Comparison of ENCODE assay signal across 24 cellular contexts in genomic region chr3:186237915-186238314, GRCh38.
"Had no signal": no experiment of that assay in that cellular context is flagged by ENCODE, and none has a peak within 500 bp of the region (broad histone marks: within the 10 kb centered on the region; RNA-seq: fewer than 3 reads in every experiment).

No MANE protein-coding gene starts in this region.

- H3K27ac Mint-ChIP-seq: naive thymus-derived CD4-positive, alpha-beta T cell; nephron; neural progenitor cell; progenitor cell of endocrine pancreas; stimulated activated effector memory CD8-positive, alpha-beta T cell treated with anti-CD3 and anti-CD28 coated beads, Interleukin-12 subunit alpha, Interleukin-12 subunit beta, amount 100 ng/mL, for 72 hours had no signal

- H3K27me3 ChIP-seq: dorsolateral prefrontal cortex, gastrocnemius medialis, right atrium auricular region, stomach had no signal

- ATAC-seq: gastrocnemius medialis; naive thymus-derived CD4-positive, alpha-beta T cell; sciatic nerve; stimulated activated effector memory CD8-positive, alpha-beta T cell treated with anti-CD3 and anti-CD28 coated beads, Interleukin-12 subunit alpha, Interleukin-12 subunit beta, amount 100 ng/mL, for 72 hours had no signal

- H3K4me2 ChIP-seq: neural progenitor cell, smooth muscle cell had no signal

- H3K4me3 Mint-ChIP-seq: nephron; neural progenitor cell; stimulated activated effector memory CD8-positive, alpha-beta T cell treated with anti-CD3 and anti-CD28 coated beads, Interleukin-12 subunit alpha, Interleukin-12 subunit beta, amount 100 ng/mL, for 72 hours had no signal

- H3K79me2 ChIP-seq: parathyroid adenoma had no signal

- H3K27ac ChIP-seq: neural progenitor cell, parathyroid adenoma, thyroid gland had no signal

- DNase-seq: dorsolateral prefrontal cortex; effector CD4-positive, alpha-beta T cell; foreskin fibroblast; gastrocnemius medialis; mesenchymal stem cell; midbrain; naive thymus-derived CD4-positive, alpha-beta T cell; stimulated activated CD4-positive, alpha-beta T cell treated with anti-CD3 and anti-CD28 coated beads, Interleukin-12 subunit alpha, Interleukin-12 subunit beta, amount 100 ng/mL, for 4 hours; stimulated activated CD4-positive, alpha-beta T cell treated with anti-CD3 and anti-CD28 coated beads, Interleukin-1b, Interleukin-23, amount 100 ng/mL, for 48 hours; stimulated activated CD4-positive, alpha-beta T cell treated with anti-CD3 and anti-CD28 coated beads, Interleukin-4, amount 100 ng/mL, for 24 hours; stimulated activated naive CD4-positive, alpha-beta T cell treated with Interleukin-2 at 50 U/mL for 16 hours; stomach; thyroid gland; trophoblast cell had no signal

- H3K9me3 Mint-ChIP-seq: naive thymus-derived CD4-positive, alpha-beta T cell; nephron; stimulated activated effector memory CD8-positive, alpha-beta T cell treated with anti-CD3 and anti-CD28 coated beads, Interleukin-12 subunit alpha, Interleukin-12 subunit beta, amount 100 ng/mL, for 72 hours had no signal

- H2AFZ ChIP-seq: neural progenitor cell, parathyroid adenoma had no signal

- H3K4me3 ChIP-seq: dorsolateral prefrontal cortex, gastrocnemius medialis, lung, neural progenitor cell, right atrium auricular region, smooth muscle cell, stomach, thyroid gland had no signal

- H3K4me1 Mint-ChIP-seq: nephron had no signal

- H3K4me1 ChIP-seq: neural progenitor cell, parathyroid adenoma had no signal

- H3K36me3 ChIP-seq: gastrocnemius medialis, neural progenitor cell, right atrium auricular region, stomach, thyroid gland had no signal

- H3K9me3 ChIP-seq: gastrocnemius medialis, right atrium auricular region, stomach, thyroid gland had no signal

- H3K9ac ChIP-seq: neural progenitor cell, parathyroid adenoma had no signal

- FAIRE-seq: keratinocyte had no signal

- H3K36me3 Mint-ChIP-seq: naive thymus-derived CD4-positive, alpha-beta T cell; neural progenitor cell; stimulated activated effector memory CD8-positive, alpha-beta T cell treated with anti-CD3 and anti-CD28 coated beads, Interleukin-12 subunit alpha, Interleukin-12 subunit beta, amount 100 ng/mL, for 72 hours had no signal
